In genomic region chr9:85295244-85295643, GRCh38 we compare ENCODE assay signal across 1 cellular context.
A peak's percentile ranks its signal among the peaks of the same experiment; 100 is the strongest.
TF ChIP-seq lines count a peak whose summit lies in the region.

No MANE protein-coding gene starts in this region.

TF ChIP-seq in HEK293, 187 proteins besides CTCF, POLR2A, EP300 and RAD21 (continued from another document):
- TF ChIP-seq ZBTB11 (tag by site-specific recombination; conservative IDR thresholded peaks at IDR 0.05; ENCODE audit: low read depth) (peak; percentile 77), ZBTB21 (tag by site-specific recombination; IDR thresholded peaks at IDR 0.05) (peak; percentile 33; the same call in 1 of the 2 replicates), ZNF555 (tag by site-specific recombination; conservative IDR thresholded peaks at IDR 0.05) (peak; percentile 73), ZNF202 (tag by site-specific recombination; IDR thresholded peaks at IDR 0.05; ENCODE audit: borderline replicate concordance) (0 out of 2 replicates have a peak, but pooled peaks have one; percentile 51), ZNF426 (tag by site-specific recombination; IDR thresholded peaks at IDR 0.05) (peak; percentile 75), ZNF623 (tag by site-specific recombination; IDR thresholded peaks at IDR 0.05) (peak; percentile 63), ZNF558 (tag by site-specific recombination; IDR thresholded peaks at IDR 0.05) (peak; percentile 47; the same call in 1 of the 2 replicates), ZNF629 (tag by site-specific recombination; IDR thresholded peaks at IDR 0.05) (peak; percentile 49; the same call in 1 of the 2 replicates), ZBTB8A (tag by site-specific recombination; IDR thresholded peaks at IDR 0.05) (peak; percentile 59), ZNF394 (tag by site-specific recombination; IDR thresholded peaks at IDR 0.05; ENCODE audit: borderline replicate concordance) (peak; percentile 89)
